ENCODE assay signal across 1 cellular context in the genomic region with DNA sequence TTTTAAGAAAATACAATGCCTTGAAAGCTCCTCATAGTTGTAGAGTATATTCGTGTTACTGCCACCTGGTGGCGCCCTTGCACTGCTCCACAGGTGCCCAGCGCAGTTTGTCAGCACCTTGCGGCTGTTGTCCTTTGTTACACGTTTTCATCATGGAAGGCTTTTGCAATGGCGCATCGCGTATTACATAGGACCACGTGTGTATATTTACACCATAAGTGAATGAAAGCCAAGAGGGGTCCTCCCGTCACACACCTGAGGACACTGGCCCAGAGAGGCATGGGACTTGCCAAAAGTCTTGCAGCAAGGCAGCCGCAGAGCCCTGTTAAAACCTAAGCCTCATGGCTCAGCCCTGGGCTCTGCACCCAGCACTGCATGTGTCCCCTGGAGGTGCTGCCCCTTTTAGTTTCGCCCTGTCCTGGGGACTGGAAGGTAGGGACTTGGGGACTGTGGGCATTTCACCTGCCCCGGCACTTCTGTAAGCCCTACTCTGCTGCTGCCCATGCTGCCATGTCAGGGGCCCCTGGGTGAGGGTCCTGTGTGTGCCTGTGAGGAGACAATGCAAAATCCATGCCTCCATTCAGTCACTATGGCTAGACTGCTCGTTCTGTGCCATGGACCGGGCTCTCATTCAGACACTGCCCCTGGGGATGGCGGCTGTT.
TF ChIP-seq lines count a peak whose summit lies in the region.

No MANE protein-coding gene starts in this region.

TF ChIP-seq in endothelial cell of umbilical vein, 7 proteins besides CTCF, POLR2A, EP300 and RAD21:
- TF ChIP-seq EZH2 (IDR thresholded peaks at IDR 0.05; ENCODE audit: borderline replicate concordance, low read depth, low read length, severe bottlenecking) (no peak), FOS (IDR thresholded peaks at IDR 0.05; ENCODE audit: borderline replicate concordance, insufficient read depth, low read length) (no peak), POLR2AphosphoS5 (IDR thresholded peaks at IDR 0.05; ENCODE audit: insufficient read depth, low read depth, low read length) (no peak), JUN (IDR thresholded peaks at IDR 0.05; ENCODE audit: borderline replicate concordance, insufficient read depth, insufficient read length, low read depth) (no peak), GATA2 (IDR thresholded peaks at IDR 0.05; ENCODE audit: insufficient read depth, insufficient read length, low read depth, low read length) (no peak), MYC (IDR thresholded peaks at IDR 0.05; ENCODE audit: low read depth, low read length) (no peak)
- TF ChIP-seq, protein P1, sequence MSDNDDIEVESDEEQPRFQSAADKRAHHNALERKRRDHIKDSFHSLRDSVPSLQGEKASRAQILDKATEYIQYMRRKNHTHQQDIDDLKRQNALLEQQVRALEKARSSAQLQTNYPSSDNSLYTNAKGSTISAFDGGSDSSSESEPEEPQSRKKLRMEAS (IDR thresholded peaks at IDR 0.05; ENCODE audit: insufficient read depth, insufficient read length), result peak; percentile 50
